8 cellular contexts compared by ENCODE assay signal in the genomic region with DNA sequence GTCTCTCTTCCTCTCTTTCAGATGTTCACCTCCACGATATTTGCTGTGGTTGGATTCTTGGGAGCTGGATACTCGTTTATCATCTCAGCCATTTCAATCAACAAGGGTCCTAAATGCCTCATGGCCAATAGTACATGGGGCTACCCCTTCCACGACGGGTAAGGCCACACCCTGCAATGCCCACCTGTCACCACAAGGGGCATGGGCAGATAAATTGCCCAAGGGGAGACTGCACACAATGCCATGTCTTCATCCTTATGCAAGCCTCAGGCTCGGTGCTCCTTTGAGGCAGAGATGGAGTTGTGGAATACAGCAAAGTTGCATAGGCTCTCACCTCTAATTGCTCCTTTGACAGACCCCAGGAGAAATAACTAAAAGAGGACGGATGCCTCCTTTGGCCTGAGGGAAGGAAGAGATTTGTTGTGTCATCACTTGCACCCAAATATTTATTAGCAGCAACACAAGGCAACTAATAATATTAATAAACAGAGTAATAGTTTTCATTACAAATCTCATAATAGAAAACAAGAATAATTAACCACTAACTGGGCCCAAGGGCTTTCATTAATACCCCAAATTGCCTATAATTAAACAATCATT. TPM values are rescaled to one million over a fixed set of nuclear protein-coding genes. Genes with fewer than 3 reads are reported as not detected.
DNase-seq lines count a peak whose midpoint lies in the region; ATAC-seq, FAIRE-seq and TF ChIP-seq lines count a peak whose summit lies in the region.

No MANE protein-coding gene starts in this region.

- H2AK5ac ChIP-seq in H9 (ENCODE audit: insufficient read length, low read length) (no peak overlapping the region), H1 (ENCODE audit: low read depth, low read length) (no peak overlapping the region)

- H3K27me3 ChIP-seq in H9 (ENCODE audit: insufficient read depth, low read length) (no peaks in the 10 kb centered on the region), H1 (replicated peaks in 1 of 4; ENCODE audit: control insufficient read depth in 3 of 4, extremely low read depth in 1 of 4, insufficient read depth in 3 of 4, low read length in 3 of 4) (no peaks in the 10 kb centered on the region)

- TF ChIP-seq RAD21 in H1 (IDR thresholded peaks at IDR 0.05 in 1 of 2, conservative IDR thresholded peaks at IDR 0.05 in 1 of 2; ENCODE audit: low read depth in 2 of 2, low read length in 2 of 2) = peak; percentile 41 to 59

- no peaks in the 10 kb centered on the region for H4K20me1 ChIP-seq in H9 (ENCODE audit: control insufficient read depth, insufficient read depth, insufficient read length)
- H4K20me1 ChIP-seq in H1 (replicated peaks in 1 of 2; ENCODE audit: control insufficient read depth in 1 of 2, insufficient read depth in 2 of 2, low read length in 2 of 2) = no peaks in the 10 kb centered on the region

- no peak overlapping the region for H3K27ac Mint-ChIP-seq in H9

- H2BK12ac ChIP-seq in H9 (ENCODE audit: insufficient read length, low read depth, low read length) (no peak overlapping the region), H1 (ENCODE audit: low read depth, low read length) (no peak overlapping the region)

- H2BK15ac ChIP-seq in H9 (ENCODE audit: low read depth, low read length) (no peak overlapping the region), H1 (ENCODE audit: low read length) (no peak overlapping the region)

- DNase-seq in SHP77 (lab: John Stamatoyannopoulos, UW) = peak; percentile 10 to 54
- DNase-seq in SHP77 treated with DMSO at 0.1 percent for 48 hours (lab: John Stamatoyannopoulos, UW) = no peak
- DNase-seq in H9 = peak; percentile 70
- DNase-seq in OCI-M1 (lab: John Stamatoyannopoulos, UW) = peak; percentile 41
- peak in 1 of 2 experiments; percentile 85 for DNase-seq in H1 (ENCODE audit: low read depth in 1 of 2, low spot score in 2 of 2)
- DNase-seq in stimulated activated naive CD8-positive, alpha-beta T cell treated with anti-CD3 and anti-CD28 coated beads, Interleukin-15, Interleukin-2, amounts not matched to agents 100 U/mL and 50 U/mL, for 24 hours = peak; percentile 54
- DNase-seq in ureter (ENCODE audit: low spot score) = no peak
- no peak for DNase-seq in DMS153 (lab: John Stamatoyannopoulos, UW)

- H4K5ac ChIP-seq in H9 (ENCODE audit: insufficient read length, low read depth, low read length) = no peak overlapping the region
- H4K5ac ChIP-seq in H1 (ENCODE audit: insufficient read length, low read depth, low read length) = no peak overlapping the region

- H2AFZ ChIP-seq in H9 (ENCODE audit: low read length) (no peak overlapping the region), H1 (ENCODE audit: low read length) (no peak overlapping the region)

- no peaks in the 10 kb centered on the region for H3K4me1 ChIP-seq in H9 (ENCODE audit: insufficient read depth, low read length)
- H3K4me1 ChIP-seq in H1 (replicated peaks in 1 of 4; ENCODE audit: control insufficient read depth in 3 of 4, insufficient read depth in 4 of 4, low read length in 3 of 4) = no peaks in the 10 kb centered on the region

- H3K79me1 ChIP-seq in H9 (ENCODE audit: insufficient read depth, low read depth, low read length, poor library complexity, severe bottlenecking) = no peaks in the 10 kb centered on the region
- H3K79me1 ChIP-seq in H1 (ENCODE audit: low read depth, low read length) = no peaks in the 10 kb centered on the region

- H3K4me2 ChIP-seq in H9 (ENCODE audit: insufficient read depth, insufficient read length, low read length) (no peak overlapping the region), H1 (ENCODE audit: insufficient read depth in 1 of 2, low read depth in 2 of 2, low read length in 2 of 2) (no peak overlapping the region)

- H3K9ac ChIP-seq in H9 (ENCODE audit: extremely low read depth, insufficient read length, low read length) = no peak overlapping the region
- H3K9ac ChIP-seq in H1 (replicated peaks in 1 of 4; ENCODE audit: extremely low read depth in 1 of 4, low read depth in 3 of 4, low read length in 3 of 4) = no peak overlapping the region

- TF ChIP-seq CTCF in H9 (conservative IDR thresholded peaks at IDR 0.05) = peak; percentile 76
- peak; percentile 71 to 95 (median 92) for TF ChIP-seq CTCF in H1 (IDR thresholded peaks at IDR 0.05; ENCODE audit: control extremely low read depth in 1 of 3, insufficient read depth in 1 of 3, low read depth in 1 of 3, low read length in 3 of 3)

- no peaks in the 10 kb centered on the region for H3K36me3 ChIP-seq in H1 (ENCODE audit: control insufficient read depth in 2 of 4, insufficient read depth in 4 of 4, low read length in 3 of 4)

- H4K8ac ChIP-seq in H9 (replicated peaks; ENCODE audit: insufficient read length, low read depth, low read length) (no peak overlapping the region), H1 (ENCODE audit: extremely low read depth, insufficient read depth, low read length) (no peak overlapping the region)

- CTCF ChIA-PET in H1 (lab: Charles Lee; ENCODE audit: partially characterized antibody) = interaction anchor here (0.7 to 11.3 kb wide), 44 partner anchors 9 to 591 kb away, joined by 3 to 107 read pairs (median 4); a partner anchor contains a TSS

- H2BK5ac ChIP-seq in H9 (ENCODE audit: insufficient read length, low read length) = no peak overlapping the region
- H2BK5ac ChIP-seq in H1 (ENCODE audit: low read depth, low read length) = no peak overlapping the region

- H3K36me3 Mint-ChIP-seq in H9 (ENCODE audit: insufficient read depth in 1 of 3, low read depth in 3 of 3) = no peaks in the 10 kb centered on the region

- no CpG with 5 or more reads among the region's 6 CpGs for WGBS in H9 (ENCODE audit: extremely low coverage, insufficient read length, low lambda C conversion rate)
- 69% methylated on average over 6 of the region's 6 CpGs; no CpG with 5 or more reads in 1 of the 2 experiments for WGBS in H1 (ENCODE audit: extremely low coverage in 1 of 2, insufficient coverage in 1 of 2, insufficient read length in 1 of 2, insufficient replicate concordance in 2 of 2, low coverage in 1 of 2, low lambda C conversion rate in 2 of 2, missing lambda C conversion rate in 1 of 2), 2 experiments

- no peak overlapping the region for H3K4me3 Mint-ChIP-seq in H9

- H3K79me2 ChIP-seq in H9 (ENCODE audit: insufficient read depth, low read length) = no peaks in the 10 kb centered on the region
- no peaks in the 10 kb centered on the region for H3K79me2 ChIP-seq in H1 (ENCODE audit: control insufficient read depth in 1 of 2, insufficient read depth in 2 of 2, low read length in 2 of 2)

- no peak overlapping the region for H3T11ph ChIP-seq in H9 (ENCODE audit: low read length)

- H3K4ac ChIP-seq in H9 (ENCODE audit: low read depth, low read length) (no peak overlapping the region), H1 (replicated peaks; ENCODE audit: insufficient read length, low read depth, low read length) (no peak overlapping the region)

- H3K9me3 ChIP-seq in H9 (ENCODE audit: control insufficient read depth, low read depth, low read length) = no peaks in the 10 kb centered on the region
- no peaks in the 10 kb centered on the region for H3K9me3 ChIP-seq in H1 (ENCODE audit: insufficient read depth in 2 of 2, low read depth in 1 of 2, low read length in 1 of 2)

- H3K14ac ChIP-seq in H9 (ENCODE audit: insufficient read depth, low read length) = no peak overlapping the region
- H3K14ac ChIP-seq in H1 (ENCODE audit: insufficient read length) = no peak overlapping the region

- ATAC-seq in stimulated activated naive CD8-positive, alpha-beta T cell treated with anti-CD3 and anti-CD28 coated beads, Interleukin-15, Interleukin-2, amounts not matched to agents 100 U/mL and 50 U/mL, for 24 hours = peak; percentile 40

- H3K23ac ChIP-seq in H9 (ENCODE audit: insufficient read length, low read depth, low read length) = no peak overlapping the region
- no peak overlapping the region for H3K23ac ChIP-seq in H1 (ENCODE audit: insufficient read length)

- POLR2A ChIA-PET in H1 (lab: Charles Lee; ENCODE audit: partially characterized antibody) = no interaction called here

- H3K18ac ChIP-seq in H9 (ENCODE audit: insufficient read length, low read depth, low read length) (no peak overlapping the region), H1 (ENCODE audit: extremely low read depth, low read length) (no peak overlapping the region)

- no peak for FAIRE-seq in H1 (lab: Jason Lieb, UNC)

- TF ChIP-seq POLR2A in H1 (IDR thresholded peaks at IDR 0.05; ENCODE audit: control extremely low read depth in 1 of 2, low read depth in 2 of 2, low read length in 2 of 2) = no peak

- H3K27me3 Mint-ChIP-seq in H9 (ENCODE audit: low read depth) = peaks cover 4% of the 10 kb centered on the region

- H3K4me3 ChIP-seq in H1 (ENCODE audit: extremely low read depth in 1 of 4, insufficient read depth in 2 of 4, low read depth in 3 of 4, low read length in 4 of 4) = no peak overlapping the region

- H3K56ac ChIP-seq in H9 (ENCODE audit: insufficient read length, low read depth, low read length) (no peak overlapping the region), H1 (replicated peaks; ENCODE audit: insufficient read length, low read depth, low read length) (no peak overlapping the region)

- H4K91ac ChIP-seq in H9 (ENCODE audit: insufficient read length, low read depth, low read length) (no peak overlapping the region), H1 (replicated peaks; ENCODE audit: insufficient read length, low read length) (no peak overlapping the region)

- H3K4me1 Mint-ChIP-seq in H9 = peaks cover 5% of the 10 kb centered on the region in 2 experiments; a peak in 3 of 4 replicates

- no peak for TF ChIP-seq EP300 in H1 (IDR thresholded peaks at IDR 0.05; ENCODE audit: borderline replicate concordance in 1 of 2, low read depth in 2 of 2, low read length in 2 of 2)

- H3K9me3 Mint-ChIP-seq in H9 = no peaks in the 10 kb centered on the region; a peak in 1 of 5 replicates

- no peaks in the 10 kb centered on the region for H3K23me2 ChIP-seq in H9 (ENCODE audit: insufficient read length, low read depth, low read length, poor library complexity, severe bottlenecking)
- no peaks in the 10 kb centered on the region for H3K23me2 ChIP-seq in H1 (ENCODE audit: low read depth, low read length)

- H3K27ac ChIP-seq in H9 (ENCODE audit: insufficient read length, low read depth, low read length) (no peak overlapping the region), H1 (ENCODE audit: low read depth, low read length) (no peak overlapping the region)

- H2BK120ac ChIP-seq in H9 (ENCODE audit: low read depth, low read length, poor library complexity, severe bottlenecking) = no peak overlapping the region
- no peak overlapping the region for H2BK120ac ChIP-seq in H1 (replicated peaks; ENCODE audit: low read depth, low read length)

- H2BK20ac ChIP-seq in H9 (ENCODE audit: low read depth, low read length, poor library complexity, severe bottlenecking) (no peak overlapping the region), H1 (ENCODE audit: low read length) (no peak overlapping the region)

RNA-seq across cellular contexts. Expression of a gene that starts 13.2 kb away (rescaled TPM):
- total RNA-seq in H9 (2021) (not detected in 2 replicates), ureter (not detected)
- not detected in 2 replicates for total RNA-seq in H1 (2021; fragmentation: NEBNext Ultra II Directional; extraction: Animal tissue kit (Norgen Biotek cat#: 25700))
- polyA plus RNA-seq in H1 (2011; rRNA removed) = not detected in 2 replicates
- not detected for polyA plus RNA-seq in H1 (2011; cell fraction: cytosol; rRNA removed)
- not detected for polyA plus RNA-seq in H1 (2011; cell fraction: nucleus; rRNA removed)
- not detected in 4 replicates for polyA plus RNA-seq in H1 (2012, experiment 1 of 2)
- not detected for polyA plus RNA-seq in H1 (2012, experiment 2 of 2)
- not detected for polyA plus RNA-seq in H1 (2013, experiment 1 of 2)
- not detected for polyA plus RNA-seq in H1 (2013, experiment 2 of 2)
- not detected in 2 replicates for polyA minus RNA-seq in H1 (2011; rRNA and poly(A)+ RNA removed)
- not detected for polyA minus RNA-seq in H1 (2011; cell fraction: cytosol; rRNA and poly(A)+ RNA removed)
- not detected for polyA minus RNA-seq in H1 (2011; cell fraction: nucleus; rRNA and poly(A)+ RNA removed)

Comparison
In these comparisons a context has a peak if more than half of its experiments do, and no peak if none do; other contexts are left out.
1. DNase-seq: peak in SHP77 (2 of 2), H9 (single experiment), OCI-M1 (single experiment) and stimulated activated naive CD8-positive, alpha-beta T cell treated with anti-CD3 and anti-CD28 coated beads, Interleukin-15, Interleukin-2, amounts not matched to agents 100 U/mL and 50 U/mL, for 24 hours (single experiment); none in SHP77 treated with DMSO at 0.1 percent for 48 hours (single experiment), ureter (single experiment) and DMS153 (single experiment).